Comparison of ENCODE assay signal across 31 cellular contexts in the genomic region with DNA sequence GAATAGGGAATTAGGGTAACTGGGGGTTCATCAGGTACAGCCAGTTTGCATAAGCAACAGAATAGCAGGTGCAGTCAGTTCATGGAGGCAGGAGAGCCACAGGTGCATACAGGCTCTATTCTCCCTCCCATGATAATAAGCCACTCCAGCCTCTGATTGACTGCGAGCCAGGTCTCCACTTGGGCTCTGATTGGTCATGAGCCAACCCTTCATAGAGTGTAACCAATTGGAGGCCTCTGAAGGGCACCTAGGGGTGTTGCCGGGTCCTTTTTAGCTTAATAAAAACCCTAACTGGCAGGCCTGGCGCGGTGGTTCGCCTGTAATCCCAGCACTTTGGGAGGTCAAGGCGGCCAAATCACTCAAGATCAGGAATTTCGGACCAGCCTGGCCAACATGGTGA. TPM values are rescaled to one million over a fixed set of nuclear protein-coding genes. Genes with fewer than 3 reads are reported as not detected.
DNase-seq lines count a peak whose midpoint lies in the region; ATAC-seq lines count a peak whose summit lies in the region.
"Had no signal": no experiment of that assay in that cellular context is flagged by ENCODE, and none has a peak within 500 bp of the region (broad histone marks: within the 10 kb centered on the region; RNA-seq: fewer than 3 reads in every experiment).

No MANE protein-coding gene starts in this region.

- no peaks in the 10 kb centered on the region for H3K27me3 ChIP-seq in H7 (ENCODE audit: control insufficient read depth, insufficient read depth, low read length)
- H3K27me3 ChIP-seq in SJCRH30: no peaks in the 10 kb centered on the region; the same call in 1 of the 2 replicates
- H3K27me3 ChIP-seq: BLaER1 treated with 17β-estradiol and CSF1 and Interleukin-3, amounts not matched to agents 10 nM and 100 nM; breast epithelium; colonic mucosa; sigmoid colon; SJSA1; uterus had no signal

- DNase-seq in DMS153 (lab: John Stamatoyannopoulos, UW) (peak; percentile 95), H7 (peak; percentile 56), NCI-H2107 treated with DMSO at 0.1 percent for 48 hours (lab: John Stamatoyannopoulos, UW; ENCODE audit: unreplicated experiment) (peak; percentile 70), SK-MEL-5 (ENCODE audit: low read depth, low spot score) (peak; percentile 23), NCI-H226 (no peak), SJCRH30 (no peak)
- DNase-seq: activated CD4-positive, alpha-beta T cell treated with anti-CD3 and anti-CD28 coated beads for 48 hours; activated naive CD4-positive, alpha-beta T cell treated with Interleukin-2 at 50 U/mL for 16 hours; activated T-cell treated with anti-CD3 and anti-CD28 coated beads, Interleukin-2, amount 50 U/mL, for 4 hours; amygdala; colonic mucosa; effector memory CD4-positive, alpha-beta T cell; erythroblast; head of caudate nucleus; KG1; left cardiac atrium; NCI-H2081; NCI-H526 treated with DMSO at 0.1 percent for 48 hours; sigmoid colon; stimulated activated naive CD8-positive, alpha-beta T cell treated with anti-CD3 and anti-CD28 coated beads, Interleukin-15, Interleukin-2, amounts not matched to agents 100 U/mL and 50 U/mL, for 24 hours; uterus had no signal

- no peak for ATAC-seq in HG02970 (IDR thresholded peaks at IDR 0.05; ENCODE audit: low FRiP score, unreplicated experiment)
- ATAC-seq: activated T-cell treated with anti-CD3 and anti-CD28 coated beads, Interleukin-2, amount 50 U/mL, for 4 hours; left cardiac atrium; stimulated activated naive CD8-positive, alpha-beta T cell treated with anti-CD3 and anti-CD28 coated beads, Interleukin-15, Interleukin-2, amounts not matched to agents 100 U/mL and 50 U/mL, for 24 hours had no signal

- no peak overlapping the region for H3K4me3 ChIP-seq in H7 (ENCODE audit: insufficient read depth, low read depth, low read length)
- H3K4me3 ChIP-seq in SJCRH30: no peak overlapping the region
- H3K4me3 ChIP-seq: BLaER1 treated with 17β-estradiol and CSF1 and Interleukin-3, amounts not matched to agents 10 nM and 100 nM; breast epithelium; colonic mucosa; sigmoid colon; SJSA1; thoracic aorta; uterus had no signal

- no peaks in the 10 kb centered on the region for H3K36me3 ChIP-seq in H7 (replicated peaks; ENCODE audit: control insufficient read depth, insufficient read depth, low read length)
- H3K36me3 ChIP-seq in SJCRH30: no peaks in the 10 kb centered on the region
- H3K36me3 ChIP-seq: BLaER1 treated with 17β-estradiol and CSF1 and Interleukin-3, amounts not matched to agents 10 nM and 100 nM; breast epithelium; colonic mucosa; sigmoid colon; SJSA1; thoracic aorta; uterus had no signal

- in situ Hi-C loops in SK-MEL-5 (cut with HindIII; ENCODE audit: low pct_unique_long_range_greater_than_20kb, low sequenced_read_pairs): no loop called here

- no peaks in the 10 kb centered on the region for H3K9me3 ChIP-seq in SJCRH30 (replicated peaks)
- H3K9me3 ChIP-seq: BLaER1 treated with 17β-estradiol and CSF1 and Interleukin-3, amounts not matched to agents 10 nM and 100 nM; breast epithelium; colonic mucosa; sigmoid colon; SJSA1; thoracic aorta; uterus had no signal

- no peak overlapping the region for H3K27ac ChIP-seq in SJCRH30
- H3K27ac ChIP-seq: BLaER1 treated with 17β-estradiol and CSF1 and Interleukin-3, amounts not matched to agents 10 nM and 100 nM; breast epithelium; colonic mucosa; sigmoid colon; SJSA1; thoracic aorta; uterus had no signal

- H3K4me1 ChIP-seq in SJCRH30: no peaks in the 10 kb centered on the region
- H3K4me1 ChIP-seq: breast epithelium, colonic mucosa, uterus had no signal

RNA-seq across cellular contexts. Expression of a gene that starts 8.7 kb away (rescaled TPM):
- total RNA-seq in H7 (2014; rRNA removed; shearing (Covaris generic)): not detected in 2 replicates
- not detected in 2 replicates for total RNA-seq in SK-MEL-5 (2014; rRNA removed; shearing (Covaris generic))
- not detected in 2 replicates for polyA plus RNA-seq in SK-MEL-5 (2015; cell fraction: cytosol; rRNA removed)
- not detected in 2 replicates for polyA plus RNA-seq in SK-MEL-5 (2015; cell fraction: nucleus; rRNA removed)
- 3.9 and 4.6 TPM in 2 replicates for total RNA-seq in SJCRH30 (2014; rRNA removed; shearing (Covaris generic))
- total RNA-seq: activated CD8-positive, alpha-beta memory T cell treated with anti-CD3 and anti-CD28 coated beads for 36 hours; activated T-cell treated with anti-CD3 and anti-CD28 coated beads, Interleukin-2, amount 50 U/mL, for 4 hours; breast epithelium; HT-29; SJSA1; T-helper 2 cell treated with Interferon-gamma antibody and Interleukin-4, amounts not matched to agents 100 ng/mL and 5 ng/mL, for 36 hours had no signal
- polyA plus RNA-seq: AG04450 had no signal

RNA-seq across cellular contexts. Expression of a gene that starts 9.1 kb away (rescaled TPM):
- 1.6 and 1.8 TPM in 2 replicates for total RNA-seq in H7 (2014; rRNA removed; shearing (Covaris generic))
- total RNA-seq in SK-MEL-5 (2014; rRNA removed; shearing (Covaris generic)): 0.43 and 1.3 TPM in 2 replicates
- 0.21 and 0.33 TPM in 2 replicates for polyA plus RNA-seq in SK-MEL-5 (2015; cell fraction: cytosol; rRNA removed)
- polyA plus RNA-seq in SK-MEL-5 (2015; cell fraction: nucleus; rRNA removed): not detected in 2 replicates
- total RNA-seq in SJCRH30 (2014; rRNA removed; shearing (Covaris generic)): not detected in 2 replicates
- total RNA-seq: activated CD8-positive, alpha-beta memory T cell treated with anti-CD3 and anti-CD28 coated beads for 36 hours; activated T-cell treated with anti-CD3 and anti-CD28 coated beads, Interleukin-2, amount 50 U/mL, for 4 hours; colonic mucosa; fibroblast of villous mesenchyme; sigmoid colon; T-helper 2 cell treated with Interferon-gamma antibody and Interleukin-4, amounts not matched to agents 100 ng/mL and 5 ng/mL, for 36 hours; thoracic aorta had no signal
- polyA plus RNA-seq: AG04450 had no signal

RNA-seq across cellular contexts. Expression of a gene that starts 39.0 kb away (rescaled TPM):
- total RNA-seq in H7 (2014; rRNA removed; shearing (Covaris generic)): 48.7 and 54.2 TPM in 2 replicates
- 10.7 and 13.8 TPM in 2 replicates for total RNA-seq in SK-MEL-5 (2014; rRNA removed; shearing (Covaris generic))
- polyA plus RNA-seq in SK-MEL-5 (2015; cell fraction: cytosol; rRNA removed): 34.5 and 52.8 TPM in 2 replicates
- 42.9 and 53.5 TPM in 2 replicates for polyA plus RNA-seq in SK-MEL-5 (2015; cell fraction: nucleus; rRNA removed)
- 24.2 and 27.7 TPM in 2 replicates for total RNA-seq in SJCRH30 (2014; rRNA removed; shearing (Covaris generic))

Comparison
In these comparisons a context has a peak if more than half of its experiments do, and no peak if none do; other contexts are left out.
1. DNase-seq: peak in DMS153 (single experiment), H7 (single experiment), NCI-H2107 treated with DMSO at 0.1 percent for 48 hours (single experiment) and SK-MEL-5 (single experiment); none in NCI-H226 (single experiment) and SJCRH30 (0 of 2).